11 cellular contexts compared by ENCODE assay signal in genomic region chr1:196407358-196408041, GRCh38.
DNase-seq lines count a peak whose midpoint lies in the region; ATAC-seq and TF ChIP-seq lines count a peak whose summit lies in the region.
"Had no signal": no experiment of that assay in that cellular context is flagged by ENCODE, and none has a peak within 500 bp of the region (broad histone marks: within the 10 kb centered on the region; RNA-seq: fewer than 3 reads in every experiment).

No MANE protein-coding gene starts in this region.

- H3K36me3 Mint-ChIP-seq in progenitor cell of endocrine pancreas (ENCODE audit: insufficient read depth): peaks cover 1% of the 10 kb centered on the region

- TF ChIP-seq CTCF in AG10803 (conservative IDR thresholded peaks at IDR 0.05; ENCODE audit: low read length) (no peak), progenitor cell of endocrine pancreas (IDR thresholded peaks at IDR 0.05; ENCODE audit: unreplicated experiment) (no peak)

- H3K27ac Mint-ChIP-seq in progenitor cell of endocrine pancreas: peak overlapping the region; percentile 94
- H3K27ac Mint-ChIP-seq: T-helper 17 cell had no signal

- no peak for TF ChIP-seq POLR2A in GM18505 (IDR thresholded peaks at IDR 0.05; ENCODE audit: borderline replicate concordance, extremely low read depth, insufficient read depth, insufficient read length)

- no peaks in the 10 kb centered on the region for H3K27me3 Mint-ChIP-seq in progenitor cell of endocrine pancreas
- H3K27me3 Mint-ChIP-seq: T-helper 17 cell had no signal

- peaks cover 16% of the 10 kb centered on the region for H3K4me1 Mint-ChIP-seq in progenitor cell of endocrine pancreas (ENCODE audit: low read depth)

- H3K4me3 ChIP-seq in AG10803 (ENCODE audit: low read length): no peak overlapping the region
- H3K4me3 ChIP-seq: BLaER1 had no signal

- DNase-seq in AG10803 (ENCODE audit: low read depth): peak; percentile 43
- peak; percentile 22 for DNase-seq in glomerular visceral epithelial cell (ENCODE audit: extremely low spot score)
- DNase-seq in progenitor cell of endocrine pancreas (ENCODE audit: low spot score, unreplicated experiment): no peak
- DNase-seq in NCI-H1436 treated with DMSO at 0.1 percent for 48 hours (lab: John Stamatoyannopoulos, UW): no peak
- DNase-seq: cerebellar nuclear complex, T-helper 17 cell had no signal

- peaks cover 3% of the 10 kb centered on the region for H3K9me3 Mint-ChIP-seq in progenitor cell of endocrine pancreas (ENCODE audit: low read depth)

- ATAC-seq in SK-N-SH treated with all-trans-retinoic acid at 6 μM for 48 hours (peak; percentile 80), GM18505 (IDR thresholded peaks at IDR 0.05; ENCODE audit: unreplicated experiment) (no peak), GM21576 (IDR thresholded peaks at IDR 0.05; ENCODE audit: unreplicated experiment) (no peak), GM19328 (IDR thresholded peaks at IDR 0.05; ENCODE audit: unreplicated experiment) (no peak)
- ATAC-seq: T-helper 17 cell had no signal

- H3K4me3 Mint-ChIP-seq in progenitor cell of endocrine pancreas (ENCODE audit: low read depth): no peak overlapping the region
- H3K4me3 Mint-ChIP-seq: T-helper 17 cell had no signal

TF ChIP-seq in SK-N-SH treated with all-trans-retinoic acid at 6 μM for 48 hours, 23 proteins besides CTCF, POLR2A, EP300 and RAD21:
- TF ChIP-seq ISL1 (CRISPR knock-in tag; IDR thresholded peaks at IDR 0.05): peak; percentile 27
- TF ChIP-seq CSDC2 (CRISPR knock-in tag; IDR thresholded peaks at IDR 0.05): no peak
- TF ChIP-seq ZC3H10 (CRISPR knock-in tag; IDR thresholded peaks at IDR 0.05): no peak
- no peak for TF ChIP-seq POU6F1 (CRISPR knock-in tag; IDR thresholded peaks at IDR 0.05; ENCODE audit: borderline replicate concordance, low read depth)
- no peak for TF ChIP-seq CSRNP3 (CRISPR knock-in tag; IDR thresholded peaks at IDR 0.05)
- no peak for TF ChIP-seq RARB (CRISPR knock-in tag; IDR thresholded peaks at IDR 0.05)
- no peak for TF ChIP-seq GLIS3 (CRISPR knock-in tag; IDR thresholded peaks at IDR 0.05)
- no peak for TF ChIP-seq ARNTL (CRISPR knock-in tag; IDR thresholded peaks at IDR 0.05; ENCODE audit: borderline replicate concordance, low read depth)

Comparison
In these comparisons a context has a peak if more than half of its experiments do, and no peak if none do; other contexts are left out.
1. DNase-seq: peak in AG10803 (single experiment) and glomerular visceral epithelial cell (single experiment); none in progenitor cell of endocrine pancreas (single experiment) and NCI-H1436 treated with DMSO at 0.1 percent for 48 hours (single experiment).